ENCODE assay signal across 8 cellular contexts in genomic region chr2:42117923-42118758, GRCh38. TPM values are rescaled to one million over a fixed set of nuclear protein-coding genes. Genes with fewer than 3 reads are reported as not detected.
DNase-seq lines count a peak whose midpoint lies in the region; ATAC-seq and TF ChIP-seq lines count a peak whose summit lies in the region.

No MANE protein-coding gene starts in this region.

- H3K9me3 ChIP-seq in transverse colon = no peaks in the 10 kb centered on the region

- H3K4me3 ChIP-seq in transverse colon = no peak overlapping the region

- H3K27me3 Mint-ChIP-seq in activated B cell treated with CpG ODN at 0.5 μM for 24 hours = no peaks in the 10 kb centered on the region

- intact Hi-C loops in activated B cell treated with CpG ODN at 0.5 μM for 24 hours (cut with micrococcal nuclease) = loop anchor here (1.0 kb wide), 5 partner anchors 9 to 51 kb away; partner anchors contain the start of gene EML4
- intact Hi-C loops in transverse colon (cut with DNase I; ENCODE audit: low total_unique reads) = no loop called here

- H3K36me3 Mint-ChIP-seq in activated B cell treated with CpG ODN at 0.5 μM for 24 hours (ENCODE audit: low read depth) = no peaks in the 10 kb centered on the region

- H3K27ac Mint-ChIP-seq in activated B cell treated with CpG ODN at 0.5 μM for 24 hours = peak overlapping the region; percentile 69

- POLR2A ChIA-PET in activated B cell treated with CpG ODN at 0.5 μM for 24 hours (lab: Charles Lee) = interaction anchor here (0.7 to 4.4 kb wide), 13 partner anchors 8 to 244 kb away, joined by 3 to 33 read pairs (median 4); no protein-coding TSS in a partner anchor

- CTCF ChIA-PET in activated B cell treated with CpG ODN at 0.5 μM for 24 hours (lab: Charles Lee) = interaction anchor here (0.9 to 1.6 kb wide), 4 partner anchors 13 to 49 kb away, joined by 3 read pairs; no protein-coding TSS in a partner anchor

- no peak for TF ChIP-seq CTCF in activated B cell treated with CpG ODN at 0.5 μM for 24 hours (IDR thresholded peaks at IDR 0.05)
- TF ChIP-seq CTCF in transverse colon (IDR thresholded peaks at IDR 0.05) = no peak

- TF ChIP-seq POLR2A in transverse colon (IDR thresholded peaks at IDR 0.05) = no peak

- peak overlapping the region; percentile 28 for H3K4me3 Mint-ChIP-seq in activated B cell treated with CpG ODN at 0.5 μM for 24 hours

- ATAC-seq in GM21360 (IDR thresholded peaks at IDR 0.05; ENCODE audit: unreplicated experiment) = peak; percentile 82
- ATAC-seq in HG03521 (IDR thresholded peaks at IDR 0.05; ENCODE audit: unreplicated experiment) = peak; percentile 70
- peak; percentile 90 for ATAC-seq in activated B cell treated with CpG ODN at 0.5 μM for 24 hours (ENCODE audit: low read depth)

- 0 to 17% methylated on average over 1 of the region's 1 CpG for WGBS in transverse colon (ENCODE audit: low coverage in 1 of 2), 2 donors

- no peak for TF ChIP-seq EP300 in transverse colon (IDR thresholded peaks at IDR 0.05; ENCODE audit: low read depth)

- H3K4me1 ChIP-seq in transverse colon = peaks cover 4 to 24% (median 19%) of the 10 kb centered on the region in 4 donors

- DNase-seq in Caki2 (ENCODE audit: low read depth) (peak; percentile 85), activated B cell treated with CpG ODN at 0.5 μM for 24 hours (no peak), islet precursor cell (peak; percentile 92), transverse colon (no peak), NCI-H1436 (lab: John Stamatoyannopoulos, UW) (no peak), globus pallidus (ENCODE audit: low spot score) (no peak)

- H3K4me1 Mint-ChIP-seq in activated B cell treated with CpG ODN at 0.5 μM for 24 hours = peaks cover 67% of the 10 kb centered on the region

- H3K27ac ChIP-seq in transverse colon = peak overlapping the region; percentile 19 to 55 (median 44)

- H3K9me3 Mint-ChIP-seq in activated B cell treated with CpG ODN at 0.5 μM for 24 hours = no peaks in the 10 kb centered on the region

- H3K36me3 ChIP-seq in transverse colon = no peaks in the 10 kb centered on the region

- in situ Hi-C loops in Caki2 (cut with HindIII; ENCODE audit: low pct_unique_long_range_greater_than_20kb, low sequenced_read_pairs) = no loop called here
- in situ Hi-C loops in transverse colon (cut with MboI; ENCODE audit: low pct_ligation_motif_present in 1 of 4, low pct_unique_long_range_greater_than_20kb in 1 of 4, low sequenced_read_pairs in 3 of 4) = loop anchor here in 1 of 4 donors (25.0 kb wide), 1 partner anchor 219 kb away; no protein-coding TSS in a partner anchor

- H3K27me3 ChIP-seq in transverse colon = no peaks in the 10 kb centered on the region

RNA-seq across cellular contexts. Expression of gene EML4, which starts 51.0 kb away (rescaled TPM):
- total RNA-seq in Caki2 (2014; rRNA removed; shearing (Covaris generic); ENCODE audit: low replicate concordance) = 48.7 and 55.0 TPM in 2 replicates
- total RNA-seq in activated B cell treated with CpG ODN at 0.5 μM for 24 hours = 83.2 and 95.8 TPM in 2 replicates
- 10 to 100 TPM; 49.7 to 91.5 (median 67.5) TPM for total RNA-seq in transverse colon

Comparison
In these comparisons a context has a peak if more than half of its experiments do, and no peak if none do; other contexts are left out.
1. DNase-seq: peak in Caki2 (single experiment) and islet precursor cell (single experiment); none in activated B cell treated with CpG ODN at 0.5 μM for 24 hours (single experiment), transverse colon (single experiment), NCI-H1436 (single experiment) and globus pallidus (single experiment).
2. Peak in every context shown above with its lines, with median percentiles within 50 percentile points of each other: ATAC-seq.